25 cellular contexts compared by ENCODE assay signal in the genomic region with DNA sequence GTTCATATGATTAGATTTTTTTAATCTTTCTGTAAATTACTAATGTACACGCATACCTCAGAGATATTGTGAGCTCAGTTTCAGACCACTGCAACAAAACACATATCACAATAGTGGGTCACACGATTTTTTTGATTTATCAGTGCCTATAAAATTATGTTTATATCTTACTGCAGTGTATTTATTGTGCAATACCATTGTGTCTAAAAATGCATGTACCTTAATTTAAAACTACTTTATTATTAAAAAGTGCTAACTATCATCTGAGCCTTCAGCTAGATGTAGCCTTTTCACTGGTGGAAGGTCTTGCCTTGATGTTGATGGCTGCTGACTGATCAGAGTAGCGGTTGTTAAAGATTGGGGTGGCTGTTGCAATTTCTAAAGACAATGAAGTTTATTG.
"Had no signal": no experiment of that assay in that cellular context is flagged by ENCODE, and none has a peak within 500 bp of the region (broad histone marks: within the 10 kb centered on the region; RNA-seq: fewer than 3 reads in every experiment).

No MANE protein-coding gene starts in this region.

- H3K4me1 ChIP-seq: colonic mucosa, esophagus muscularis mucosa, esophagus squamous epithelium, foreskin keratinocyte, gastrocnemius medialis, gastroesophageal sphincter, heart left ventricle, heart right ventricle had no signal

- H3K4me3 ChIP-seq: colonic mucosa, coronary artery, esophagus muscularis mucosa, esophagus squamous epithelium, gastrocnemius medialis, gastroesophageal sphincter, heart left ventricle, heart right ventricle had no signal

- H3K27me3 ChIP-seq: colonic mucosa, dorsolateral prefrontal cortex, esophagus muscularis mucosa, esophagus squamous epithelium, foreskin keratinocyte, gastrocnemius medialis, gastroesophageal sphincter, heart left ventricle, heart right ventricle had no signal

- H3K9me3 ChIP-seq: colonic mucosa, esophagus muscularis mucosa, esophagus squamous epithelium, gastrocnemius medialis, gastroesophageal sphincter had no signal

- FAIRE-seq: endothelial cell of umbilical vein had no signal

- DNase-seq: colonic mucosa; cortex of kidney; dermis blood vessel endothelial cell; dorsolateral prefrontal cortex; effector CD4-positive, alpha-beta T cell; effector CD8-positive, alpha-beta T cell; effector memory CD4-positive, alpha-beta T cell; effector memory CD8-positive, alpha-beta T cell; endodermal cell; erythroblast; esophagus squamous epithelium; foreskin fibroblast; foreskin keratinocyte; foreskin melanocyte; gastrocnemius medialis; glutamatergic neuron; head of caudate nucleus; heart left ventricle; heart right ventricle had no signal

- H3K36me3 ChIP-seq: colonic mucosa, esophagus muscularis mucosa, esophagus squamous epithelium, gastrocnemius medialis, gastroesophageal sphincter, heart left ventricle, heart right ventricle had no signal

- ATAC-seq: effector memory CD8-positive, alpha-beta T cell; esophagus mucosa; foreskin keratinocyte; gastrocnemius medialis; gastroesophageal sphincter; heart left ventricle; heart right ventricle had no signal

- H3K27ac ChIP-seq: colonic mucosa, coronary artery, dorsolateral prefrontal cortex, epithelial cell of prostate, esophagus muscularis mucosa, esophagus squamous epithelium, foreskin keratinocyte, gastrocnemius medialis, gastroesophageal sphincter, heart left ventricle, heart right ventricle had no signal
